6 cellular contexts compared by ENCODE assay signal in genomic region chr10:129151281-129151680, GRCh38.
"Had no signal": no experiment of that assay in that cellular context is flagged by ENCODE, and none has a peak within 500 bp of the region (broad histone marks: within the 10 kb centered on the region; RNA-seq: fewer than 3 reads in every experiment).

No MANE protein-coding gene starts in this region.

- H3K27ac ChIP-seq: HL-60 had no signal

- ATAC-seq: HepG2, K562 had no signal

- DNase-seq: IMR-90, KBM-7, KG1 had no signal

- H3K4me3 ChIP-seq: K562 had no signal
